6 cellular contexts compared by ENCODE assay signal in the genomic region with DNA sequence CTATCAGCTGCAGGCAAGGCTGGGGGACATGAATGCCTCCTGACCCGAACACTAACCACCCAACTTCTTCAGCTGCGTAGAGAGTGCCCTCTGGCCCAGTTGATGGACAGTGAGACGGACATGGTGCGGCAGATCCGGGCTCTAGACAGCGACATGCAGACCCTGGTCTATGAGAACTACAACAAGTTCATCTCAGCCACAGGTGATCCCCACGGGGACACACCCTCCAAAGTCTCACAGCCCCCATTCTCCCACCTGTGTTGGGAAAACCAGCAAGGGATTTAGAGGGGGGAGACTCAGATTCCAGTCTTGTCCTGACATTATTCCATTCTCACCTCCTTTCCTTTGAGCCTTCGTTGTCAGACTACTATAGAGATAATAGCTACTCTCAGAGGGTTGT. TPM values are rescaled to one million over a fixed set of nuclear protein-coding genes. Genes with fewer than 3 reads are reported as not detected.
A peak's percentile ranks its signal among the peaks of the same experiment; 100 is the strongest.
DNase-seq lines count a peak whose midpoint lies in the region; ATAC-seq, FAIRE-seq and TF ChIP-seq lines count a peak whose summit lies in the region.

No MANE protein-coding gene starts in this region.

- no peak for FAIRE-seq in GM12878 (lab: Jason Lieb, UNC)

- H3K36me3 Mint-ChIP-seq in natural killer cell = no peaks in the 10 kb centered on the region

- H3K4me3 ChIP-seq in GM12875 (ENCODE audit: low read depth, low read length) (peak overlapping the region; percentile 65), GM12878 (peak overlapping the region; percentile 96)

- H3K27me3 Mint-ChIP-seq in natural killer cell (ENCODE audit: low read depth in 2 of 2) = no peaks in the 10 kb centered on the region

- ATAC-seq in GM12878 = no peak
- ATAC-seq in natural killer cell = no peak
- ATAC-seq in HG03196 (IDR thresholded peaks at IDR 0.05; ENCODE audit: unreplicated experiment) = no peak
- no peak for ATAC-seq in HG02840 (IDR thresholded peaks at IDR 0.05; ENCODE audit: low FRiP score, unreplicated experiment)

- H3K27ac Mint-ChIP-seq in natural killer cell = peak overlapping the region; percentile 83 to 92

- POLR2A ChIA-PET in GM12878 (lab: Charles Lee) = interaction anchor here (1.3 to 2.2 kb wide), 3 partner anchors 13 to 82 kb away, joined by 4 to 11 read pairs (median 5); a partner anchor contains a TSS

- H3K9me3 Mint-ChIP-seq in natural killer cell = no peaks in the 10 kb centered on the region

- H3K4me1 ChIP-seq in GM12878 (ENCODE audit: control insufficient read depth, insufficient read depth, low read length) = peaks cover 4% of the 10 kb centered on the region

- TF ChIP-seq EP300 in GM12878 (IDR thresholded peaks at IDR 0.05; ENCODE audit: borderline replicate concordance in 1 of 2, control insufficient read depth in 1 of 2, low read depth in 2 of 2, low read length in 2 of 2) = no peak

- H3K36me3 ChIP-seq in GM12878 (ENCODE audit: control insufficient read depth in 2 of 2, insufficient read depth in 2 of 2, low read length in 1 of 2) = 0 out of 4 replicates have a peak, but pooled peaks cover 0 to 3% of the 10 kb centered on the region in 2 experiments

- no peak overlapping the region for H3K27ac ChIP-seq in GM12878 (ENCODE audit: control insufficient read depth, insufficient read depth)

- H3K4me1 Mint-ChIP-seq in natural killer cell = peaks cover 0 to 14% of the 10 kb centered on the region in 2 donors

- intact Hi-C loops in GM12878 (cut with micrococcal nuclease; ENCODE audit: unreplicated experiment) = loop anchor here (5.0 kb wide), 1 partner anchor 85 kb away; a partner anchor contains a TSS
- intact Hi-C loops in natural killer cell (cut with micrococcal nuclease) = loop anchor here (1.0 to 2.0 kb wide), 3 partner anchors 13 to 20 kb away; a partner anchor contains a TSS

- no peaks in the 10 kb centered on the region for H3K27me3 ChIP-seq in GM12878 (replicated peaks in 1 of 2; ENCODE audit: control insufficient read depth in 2 of 2, insufficient read depth in 2 of 2, low read length in 1 of 2)

- TF ChIP-seq CTCF in GM12875 (IDR thresholded peaks at IDR 0.05; ENCODE audit: borderline replicate concordance, insufficient read depth, low read depth, low read length) (no peak), GM12878 (IDR thresholded peaks at IDR 0.05 in 2 of 3, conservative IDR thresholded peaks at IDR 0.05 in 1 of 3; ENCODE audit: control insufficient read depth in 2 of 3, extremely low read depth in 1 of 3, insufficient read depth in 1 of 3, low read depth in 3 of 3, low read length in 3 of 3) (no peak), natural killer cell (IDR thresholded peaks at IDR 0.05) (no peak)

- SMC1A ChIA-PET in GM12878 (lab: Charles Lee; ENCODE audit: uncharacterized antibody, unreplicated experiment) = interaction anchor here (2.0 to 3.7 kb wide), 2 partner anchors 14 to 249 kb away, joined by 6 to 18 read pairs; a partner anchor contains a TSS

- no peaks in the 10 kb centered on the region for H3K9me3 ChIP-seq in GM12878 (replicated peaks; ENCODE audit: control insufficient read depth, insufficient read depth, low read length)

- BruUV-seq in GM12878 (replicated peaks; lab: Mats Ljungman, UMichigan) = TSS peak; percentile 57

- peak overlapping the region; percentile 96 for H3K4me2 ChIP-seq in GM12878 (ENCODE audit: control insufficient read depth, insufficient read depth)

- no peaks in the 10 kb centered on the region for H4K20me1 ChIP-seq in GM12878 (ENCODE audit: control insufficient read depth, insufficient read depth)

- in situ Hi-C loops in GM12878 (cut with MboI) = no loop called here

- H2AFZ ChIP-seq in GM12878 (ENCODE audit: control insufficient read depth, low read depth, low read length) = no peak overlapping the region

- H3K9ac ChIP-seq in GM12878 (ENCODE audit: control insufficient read depth, insufficient read depth, low read length) = peak overlapping the region; percentile 69; the same call in 1 of the 2 replicates

- no peak for TF ChIP-seq RAD21 in GM12878 (IDR thresholded peaks at IDR 0.05; ENCODE audit: insufficient read depth, low read depth, low read length)

- CTCF ChIA-PET in GM12878 (lab: Yijun Ruan, JAX) = interaction anchor here (0.9 to 7.0 kb wide), 6 partner anchors 15 to 85 kb away, joined by 3 to 76 read pairs (median 10); a partner anchor contains a TSS

- DNase-seq in GM12878 (ENCODE audit: low read depth, low spot score) = no peak
- DNase-seq in natural killer cell = no peak
- no peak for DNase-seq in H4 (ENCODE audit: low spot score)

- no peak for TF ChIP-seq POLR2A in GM12878 (IDR thresholded peaks at IDR 0.05; ENCODE audit: low read depth, low read length)

- H3K4me3 Mint-ChIP-seq in natural killer cell = peak overlapping the region; percentile 40

- H3K79me2 ChIP-seq in GM12878 (ENCODE audit: control insufficient read depth, insufficient read depth, low read length) = peaks cover 9% of the 10 kb centered on the region

- RAD21 ChIA-PET in GM12878 (lab: Charles Lee; ENCODE audit: unreplicated experiment) = interaction anchor here (1.3 to 1.8 kb wide), 3 partner anchors 56 to 249 kb away, joined by 4 to 6 read pairs (median 5); a partner anchor contains a TSS

- 33% methylated on average over 8 of the region's 8 CpGs for WGBS in GM12878 (ENCODE audit: insufficient coverage, insufficient replicate concordance, low lambda C conversion rate, missing lambda C conversion rate)

RNA-seq across cellular contexts. Expression of a gene that starts 0.9 kb away (rescaled TPM):
- total RNA-seq in GM12878 (2013; cell fraction: nucleolus; rRNA removed) = 185 and 198 TPM in 2 replicates
- 213 and 279 TPM in 2 replicates for total RNA-seq in GM12878 (2014; rRNA removed)
- total RNA-seq in GM12878 (2014; rRNA removed; fragmentation: Illumina TruSeq; extraction: Trizol) = 55.8 and 61.6 TPM in 2 replicates
- total RNA-seq in GM12878 (2021) = 130 and 140 TPM in 2 replicates
- polyA plus RNA-seq in GM12878 (2011; ENCODE audit: low read depth) = 45.9 TPM
- polyA plus RNA-seq in GM12878 (2011; rRNA removed) = 37.6 and 91.8 TPM in 2 replicates
- 91.7 and 147 TPM in 2 replicates for polyA plus RNA-seq in GM12878 (2011; cell fraction: cytosol; rRNA removed)
- polyA plus RNA-seq in GM12878 (2011; cell fraction: nucleus; rRNA removed) = 175 and 180 TPM in 2 replicates
- 112 and 203 TPM in 2 replicates for polyA plus RNA-seq in GM12878 (2012)
- polyA plus RNA-seq in GM12878 (2014; fragmentation: Illumina TruSeq; extraction: Trizol) = 8.9 and 25.1 TPM in 2 replicates
- polyA plus RNA-seq in GM12878 (2014; fragmentation: Nextera tagmentation; extraction: Ambion mirVana) = 1 to 10 TPM; 1.5 to 8.6 TPM
- polyA plus RNA-seq in GM12878 (2014; rRNA removed) = 123 and 185 TPM in 2 replicates
- polyA plus RNA-seq in GM12878 (2016; fragmentation: Nextera tagmentation; extraction: Ambion mirVana) = 10 to 100 TPM; 41.9 to 50.7 TPM
- 120 and 190 TPM in 2 replicates for polyA minus RNA-seq in GM12878 (2011; rRNA and poly(A)+ RNA removed)
- 85.1 and 134 TPM in 2 replicates for polyA minus RNA-seq in GM12878 (2011; cell fraction: cytosol; rRNA and poly(A)+ RNA removed)
- polyA minus RNA-seq in GM12878 (2011; cell fraction: nucleus; rRNA and poly(A)+ RNA removed) = 44.9 and 77.3 TPM in 2 replicates
- 100 to 1,000 TPM; 180 to 197 (median 184) TPM for total RNA-seq in natural killer cell
- total RNA-seq in H4 (2014; rRNA removed; shearing (Covaris generic)) = 68.7 and 134 TPM in 2 replicates

RNA-seq across cellular contexts. Expression of a gene that starts 12.9 kb away (rescaled TPM):
- total RNA-seq in GM12878 (2013; cell fraction: nucleolus; rRNA removed) = 48.0 and 48.2 TPM in 2 replicates
- total RNA-seq in GM12878 (2014; rRNA removed) (31.7 and 37.2 TPM in 2 replicates), GM12878 (2014; rRNA removed; fragmentation: Illumina TruSeq; extraction: Trizol) (11.0 and 13.8 TPM in 2 replicates), GM12878 (2021) (29.0 and 31.3 TPM in 2 replicates), natural killer cell (10 to 100 TPM; 49.8 to 60.2 (median 50.8) TPM)
- 19.0 TPM for polyA plus RNA-seq in GM12878 (2011; ENCODE audit: low read depth)
- polyA plus RNA-seq in GM12878 (2011; rRNA removed) (13.0 and 24.7 TPM in 2 replicates), GM12878 (2014; fragmentation: Illumina TruSeq; extraction: Trizol) (9.7 and 20.5 TPM in 2 replicates), GM12878 (2014; fragmentation: Nextera tagmentation; extraction: Ambion mirVana) (1 to 10 TPM; 2.2 to 5.6 TPM), GM12878 (2014; rRNA removed) (29.3 and 38.0 TPM in 2 replicates), GM12878 (2016; fragmentation: Nextera tagmentation; extraction: Ambion mirVana) (10 to 100 TPM; 36.6 to 37.8 TPM)
- 31.1 and 31.3 TPM in 2 replicates for polyA plus RNA-seq in GM12878 (2011; cell fraction: cytosol; rRNA removed)
- polyA plus RNA-seq in GM12878 (2011; cell fraction: nucleus; rRNA removed) = 66.5 and 81.1 TPM in 2 replicates
- 32.6 and 52.6 TPM in 2 replicates for polyA plus RNA-seq in GM12878 (2012)
- polyA minus RNA-seq in GM12878 (2011; rRNA and poly(A)+ RNA removed) = 24.6 and 30.6 TPM in 2 replicates
- 14.3 and 16.2 TPM in 2 replicates for polyA minus RNA-seq in GM12878 (2011; cell fraction: cytosol; rRNA and poly(A)+ RNA removed)
- 36.6 and 64.6 TPM in 2 replicates for polyA minus RNA-seq in GM12878 (2011; cell fraction: nucleus; rRNA and poly(A)+ RNA removed)
- 35.7 and 40.5 TPM in 2 replicates for total RNA-seq in H4 (2014; rRNA removed; shearing (Covaris generic))

RNA-seq across cellular contexts. Expression of a gene that starts 13.1 kb away (rescaled TPM):
- 14.2 and 15.0 TPM in 2 replicates for total RNA-seq in GM12878 (2013; cell fraction: nucleolus; rRNA removed)
- total RNA-seq in GM12878 (2014; rRNA removed) = 54.8 and 58.4 TPM in 2 replicates
- 46.1 and 47.9 TPM in 2 replicates for total RNA-seq in GM12878 (2014; rRNA removed; fragmentation: Illumina TruSeq; extraction: Trizol)
- total RNA-seq in GM12878 (2021) = 78.1 and 81.4 TPM in 2 replicates
- polyA plus RNA-seq in GM12878 (2011; ENCODE audit: low read depth) = 25.0 TPM
- polyA plus RNA-seq in GM12878 (2011; rRNA removed) = 32.4 and 44.0 TPM in 2 replicates
- polyA plus RNA-seq in GM12878 (2011; cell fraction: cytosol; rRNA removed) = 57.8 and 59.5 TPM in 2 replicates
- 41.6 and 51.2 TPM in 2 replicates for polyA plus RNA-seq in GM12878 (2011; cell fraction: nucleus; rRNA removed)
- polyA plus RNA-seq in GM12878 (2012) = 38.6 and 41.4 TPM in 2 replicates
- polyA plus RNA-seq in GM12878 (2014; fragmentation: Illumina TruSeq; extraction: Trizol) = 44.7 and 71.4 TPM in 2 replicates
- polyA plus RNA-seq in GM12878 (2014; fragmentation: Nextera tagmentation; extraction: Ambion mirVana) = 10 to 100 TPM; 21.2 to 34.3 TPM
- 77.6 and 80.6 TPM in 2 replicates for polyA plus RNA-seq in GM12878 (2014; rRNA removed)
- polyA plus RNA-seq in GM12878 (2016; fragmentation: Nextera tagmentation; extraction: Ambion mirVana) = 100 to 1,000 TPM; 105 to 107 TPM
- polyA minus RNA-seq in GM12878 (2011; rRNA and poly(A)+ RNA removed) = 23.2 and 37.9 TPM in 2 replicates
- 17.2 and 25.3 TPM in 2 replicates for polyA minus RNA-seq in GM12878 (2011; cell fraction: cytosol; rRNA and poly(A)+ RNA removed)
- polyA minus RNA-seq in GM12878 (2011; cell fraction: nucleus; rRNA and poly(A)+ RNA removed) = 15.6 and 19.2 TPM in 2 replicates
- total RNA-seq in natural killer cell = 1 to 10 TPM; 3.3 to 6.8 (median 3.8) TPM
- total RNA-seq in H4 (2014; rRNA removed; shearing (Covaris generic)) = 28.7 and 30.5 TPM in 2 replicates

RNA-seq across cellular contexts. Expression of a gene that starts 14.7 kb away (rescaled TPM):
- total RNA-seq in GM12878 (2013; cell fraction: nucleolus; rRNA removed) = 19.4 and 25.9 TPM in 2 replicates
- total RNA-seq in GM12878 (2014; rRNA removed) (29.6 and 32.8 TPM in 2 replicates), GM12878 (2014; rRNA removed; fragmentation: Illumina TruSeq; extraction: Trizol) (9.2 and 9.3 TPM in 2 replicates), GM12878 (2021) (30.2 and 31.2 TPM in 2 replicates), natural killer cell (10 to 100 TPM; 17.0 to 23.2 (median 18.6) TPM)
- 11.5 TPM for polyA plus RNA-seq in GM12878 (2011; ENCODE audit: low read depth)
- polyA plus RNA-seq in GM12878 (2011; rRNA removed) (4.8 and 11.0 TPM in 2 replicates), GM12878 (2014; fragmentation: Illumina TruSeq; extraction: Trizol) (4.3 and 11.3 TPM in 2 replicates), GM12878 (2014; fragmentation: Nextera tagmentation; extraction: Ambion mirVana) (1 to 10 TPM in 1 of 2 experiments, under 1 TPM in 1; 0.52 to 2.9 TPM), GM12878 (2014; rRNA removed) (37.9 and 38.2 TPM in 2 replicates), GM12878 (2016; fragmentation: Nextera tagmentation; extraction: Ambion mirVana) (10 to 100 TPM; 47.4 to 57.7 TPM)
- 15.4 and 15.7 TPM in 2 replicates for polyA plus RNA-seq in GM12878 (2011; cell fraction: cytosol; rRNA removed)
- 57.8 and 60.5 TPM in 2 replicates for polyA plus RNA-seq in GM12878 (2011; cell fraction: nucleus; rRNA removed)
- 19.4 and 19.7 TPM in 2 replicates for polyA plus RNA-seq in GM12878 (2012)
- polyA minus RNA-seq in GM12878 (2011; rRNA and poly(A)+ RNA removed) = 13.7 and 19.6 TPM in 2 replicates
- 4.4 and 7.5 TPM in 2 replicates for polyA minus RNA-seq in GM12878 (2011; cell fraction: cytosol; rRNA and poly(A)+ RNA removed)
- polyA minus RNA-seq in GM12878 (2011; cell fraction: nucleus; rRNA and poly(A)+ RNA removed) = 14.4 and 22.4 TPM in 2 replicates
- total RNA-seq in H4 (2014; rRNA removed; shearing (Covaris generic)) = 3.2 and 5.2 TPM in 2 replicates

RNA-seq across cellular contexts. Expression of a gene that starts 20.6 kb away (rescaled TPM):
- total RNA-seq in GM12878 (2013; cell fraction: nucleolus; rRNA removed) = 2.4 and 4.4 TPM in 2 replicates
- total RNA-seq in GM12878 (2014; rRNA removed) (12.9 and 20.4 TPM in 2 replicates), GM12878 (2014; rRNA removed; fragmentation: Illumina TruSeq; extraction: Trizol) (1.3 and 2.0 TPM in 2 replicates), GM12878 (2021) (15.5 TPM in 2 replicates), natural killer cell (1 to 10 TPM; 5.6 to 6.8 (median 6.1) TPM)
- 0.93 TPM for polyA plus RNA-seq in GM12878 (2011; ENCODE audit: low read depth)
- polyA plus RNA-seq in GM12878 (2011; rRNA removed) (0.27 and 0.88 TPM in 2 replicates), GM12878 (2014; fragmentation: Illumina TruSeq; extraction: Trizol) (0.24 TPM in 1 of 2 replicates, not detected in the other), GM12878 (2014; fragmentation: Nextera tagmentation; extraction: Ambion mirVana) (under 1 TPM in 1 of 2 experiments, not detected in 1; 0.40 TPM), GM12878 (2014; rRNA removed) (15.5 and 18.3 TPM in 2 replicates), GM12878 (2016; fragmentation: Nextera tagmentation; extraction: Ambion mirVana) (10 to 100 TPM; 17.8 to 18.7 TPM)
- 1.5 and 4.1 TPM in 2 replicates for polyA plus RNA-seq in GM12878 (2011; cell fraction: cytosol; rRNA removed)
- polyA plus RNA-seq in GM12878 (2011; cell fraction: nucleus; rRNA removed) = 2.9 and 4.6 TPM in 2 replicates
- 5.8 and 6.2 TPM in 2 replicates for polyA plus RNA-seq in GM12878 (2012)
- polyA minus RNA-seq in GM12878 (2011; rRNA and poly(A)+ RNA removed) = 1.2 and 1.5 TPM in 2 replicates
- polyA minus RNA-seq in GM12878 (2011; cell fraction: cytosol; rRNA and poly(A)+ RNA removed) = 3.3 TPM in 2 replicates
- 5.0 and 11.1 TPM in 2 replicates for polyA minus RNA-seq in GM12878 (2011; cell fraction: nucleus; rRNA and poly(A)+ RNA removed)
- 5.6 and 8.0 TPM in 2 replicates for total RNA-seq in H4 (2014; rRNA removed; shearing (Covaris generic))
